Comparison of ENCODE assay signal across 21 cellular contexts in genomic region chr6:111307275-111307858, GRCh38.
DNase-seq lines count a peak whose midpoint lies in the region; ATAC-seq and TF ChIP-seq lines count a peak whose summit lies in the region.
"Had no signal": no experiment of that assay in that cellular context is flagged by ENCODE, and none has a peak within 500 bp of the region (broad histone marks: within the 10 kb centered on the region; RNA-seq: fewer than 3 reads in every experiment).

No MANE protein-coding gene starts in this region.

- H3K27me3 Mint-ChIP-seq in WTC11 (ENCODE audit: low read depth), result no peaks in the 10 kb centered on the region
- no peaks in the 10 kb centered on the region for H3K27me3 Mint-ChIP-seq in naive thymus-derived CD4-positive, alpha-beta T cell
- H3K27me3 Mint-ChIP-seq: CD8-positive, alpha-beta memory T cell; IgD-negative memory B cell had no signal

- H3K27ac Mint-ChIP-seq in WTC11, result peak overlapping the region; percentile 7
- no peak overlapping the region for H3K27ac Mint-ChIP-seq in naive thymus-derived CD4-positive, alpha-beta T cell
- H3K27ac Mint-ChIP-seq: IgD-negative memory B cell had no signal

- H3K9me3 ChIP-seq in mucosa of descending colon, result no peaks in the 10 kb centered on the region
- no peaks in the 10 kb centered on the region for H3K9me3 ChIP-seq in naive thymus-derived CD4-positive, alpha-beta T cell (ENCODE audit: control insufficient read depth in 2 of 3, low read length in 3 of 3)
- H3K9me3 ChIP-seq: MG63 had no signal

- CTCF ChIA-PET in WTC11 (lab: Charles Lee), result no interaction called here
- CTCF ChIA-PET in naive thymus-derived CD4-positive, alpha-beta T cell (lab: Charles Lee), result no interaction called here

- H3K9me3 Mint-ChIP-seq in WTC11, result peaks cover 5% of the 10 kb centered on the region; the same call in 1 of the 2 replicates
- peaks cover 0 to 8% (median 0%) of the 10 kb centered on the region in 11 donors for H3K9me3 Mint-ChIP-seq in naive thymus-derived CD4-positive, alpha-beta T cell

- peaks cover 23% of the 10 kb centered on the region for H3K36me3 Mint-ChIP-seq in WTC11
- H3K36me3 Mint-ChIP-seq in naive thymus-derived CD4-positive, alpha-beta T cell, result peaks cover 6 to 69% (median 38%) of the 10 kb centered on the region in 5 donors

- H3K4me3 Mint-ChIP-seq in WTC11, result no peak overlapping the region
- no peak overlapping the region for H3K4me3 Mint-ChIP-seq in naive thymus-derived CD4-positive, alpha-beta T cell
- H3K4me3 Mint-ChIP-seq: CD8-positive, alpha-beta memory T cell; IgD-negative memory B cell had no signal

- H3K36me3 ChIP-seq in mucosa of descending colon (ENCODE audit: low read depth), result no peaks in the 10 kb centered on the region
- peaks cover 11 to 29% (median 16%) of the 10 kb centered on the region in 3 experiments for H3K36me3 ChIP-seq in naive thymus-derived CD4-positive, alpha-beta T cell (ENCODE audit: control insufficient read depth in 2 of 3, insufficient read depth in 3 of 3, low read length in 3 of 3)

- TF ChIP-seq CTCF in WTC11 (IDR thresholded peaks at IDR 0.05), result no peak
- TF ChIP-seq CTCF in fibroblast of villous mesenchyme (IDR thresholded peaks at IDR 0.05; ENCODE audit: insufficient read depth, low read depth, low read length), result no peak
- TF ChIP-seq CTCF in mucosa of descending colon (IDR thresholded peaks at IDR 0.05), result no peak

- no peak for ATAC-seq in WTC11
- peak; percentile 96 for ATAC-seq in mucosa of descending colon
- no peak for ATAC-seq in GM21723 (IDR thresholded peaks at IDR 0.05; ENCODE audit: unreplicated experiment)
- ATAC-seq in naive thymus-derived CD4-positive, alpha-beta T cell, result no peak
- no peak for ATAC-seq in HG03045 (IDR thresholded peaks at IDR 0.05; ENCODE audit: unreplicated experiment)

- no peaks in the 10 kb centered on the region for H3K27me3 ChIP-seq in naive thymus-derived CD4-positive, alpha-beta T cell (ENCODE audit: control insufficient read depth in 2 of 2, insufficient read depth in 2 of 2, low read length in 2 of 2)
- H3K27me3 ChIP-seq: MG63 had no signal

- POLR2A ChIA-PET in WTC11 (lab: Charles Lee), result no interaction called here
- POLR2A ChIA-PET in naive thymus-derived CD4-positive, alpha-beta T cell (lab: Charles Lee), result no interaction called here

- no peaks in the 10 kb centered on the region for H3K4me1 ChIP-seq in mucosa of descending colon (ENCODE audit: low read depth)
- H3K4me1 ChIP-seq in naive thymus-derived CD4-positive, alpha-beta T cell (ENCODE audit: control insufficient read depth in 2 of 2, insufficient read depth in 2 of 2, low read length in 2 of 2), result no peaks in the 10 kb centered on the region

- H3K4me1 Mint-ChIP-seq in WTC11, result peaks cover 11% of the 10 kb centered on the region
- peaks cover 0 to 5% (median under 1%) of the 10 kb centered on the region in 7 donors for H3K4me1 Mint-ChIP-seq in naive thymus-derived CD4-positive, alpha-beta T cell

- intact Hi-C loops in mucosa of descending colon (cut with DNase I, micrococcal nuclease), result no loop called here
- intact Hi-C loops in naive thymus-derived CD4-positive, alpha-beta T cell (cut with micrococcal nuclease), result no loop called here

- no peak overlapping the region for H3K27ac ChIP-seq in naive thymus-derived CD4-positive, alpha-beta T cell (ENCODE audit: low read depth, low read length)
- H3K27ac ChIP-seq: C4-2B had no signal

- no peak overlapping the region for H3K4me3 ChIP-seq in fibroblast of villous mesenchyme (ENCODE audit: low read depth, low read length)
- no peak overlapping the region for H3K4me3 ChIP-seq in mucosa of descending colon
- no peak overlapping the region for H3K4me3 ChIP-seq in naive thymus-derived CD4-positive, alpha-beta T cell (ENCODE audit: low read length)
- H3K4me3 ChIP-seq: MG63 had no signal

- peak; percentile 26 for DNase-seq in HuH-7 (ENCODE audit: low spot score)
- no peak for DNase-seq in WTC11 (ENCODE audit: low spot score)
- DNase-seq in fibroblast of villous mesenchyme (ENCODE audit: low read depth), result peak; percentile 18
- peak in 1 of 3 donors; percentile 4 for DNase-seq in mucosa of descending colon
- DNase-seq in naive thymus-derived CD4-positive, alpha-beta T cell, result no peak
- no peak for DNase-seq in SK-N-DZ (ENCODE audit: low spot score)
- DNase-seq: Calu3; CD8-positive, alpha-beta memory T cell; DMS153; Karpas-422; MG63; NCI-H1417; NCI-H187; NCI-H446; NCI-H526; OCI-M1; Right ventricle myocardium superior had no signal

TF ChIP-seq in WTC11, 78 proteins besides CTCF, POLR2A, EP300 and RAD21 (continues in another document):
- no peak for TF ChIP-seq ZNF263 (CRISPR knock-in tag; IDR thresholded peaks at IDR 0.05; ENCODE audit: low read depth)
- TF ChIP-seq ARID4B (CRISPR knock-in tag; IDR thresholded peaks at IDR 0.05; ENCODE audit: borderline replicate concordance), result no peak
- TF ChIP-seq FOXJ3 (CRISPR knock-in tag; IDR thresholded peaks at IDR 0.05; ENCODE audit: borderline replicate concordance), result no peak
- no peak for TF ChIP-seq SMAD3 (CRISPR knock-in tag; IDR thresholded peaks at IDR 0.05; ENCODE audit: borderline replicate concordance)
- TF ChIP-seq KAT7 (CRISPR knock-in tag; IDR thresholded peaks at IDR 0.05; ENCODE audit: borderline replicate concordance), result no peak
- no peak for TF ChIP-seq ELF4 (CRISPR knock-in tag; IDR thresholded peaks at IDR 0.05; ENCODE audit: low read depth)
- TF ChIP-seq SP1 (CRISPR knock-in tag; conservative IDR thresholded peaks at IDR 0.05), result no peak
- TF ChIP-seq TEAD1 (CRISPR knock-in tag; IDR thresholded peaks at IDR 0.05), result no peak
- no peak for TF ChIP-seq E2F4 (CRISPR knock-in tag; IDR thresholded peaks at IDR 0.05; ENCODE audit: borderline replicate concordance, low read depth)
- no peak for TF ChIP-seq GTF2I (CRISPR knock-in tag; conservative IDR thresholded peaks at IDR 0.05)
- no peak for TF ChIP-seq IRF1 (CRISPR knock-in tag; IDR thresholded peaks at IDR 0.05)
- no peak for TF ChIP-seq ZNF138 (CRISPR knock-in tag; conservative IDR thresholded peaks at IDR 0.05)

Comparison
In these comparisons a context has a peak if more than half of its experiments do, and no peak if none do; other contexts are left out.
1. DNase-seq: peak in HuH-7 (single experiment) and fibroblast of villous mesenchyme (single experiment); none in WTC11 (single experiment), naive thymus-derived CD4-positive, alpha-beta T cell (0 of 9) and SK-N-DZ (single experiment).